Comparison of ENCODE assay signal across 27 cellular contexts in genomic region chr2:219027511-219028055, GRCh38. TPM values are rescaled to one million over a fixed set of nuclear protein-coding genes. Genes with fewer than 3 reads are reported as not detected.
"Had no signal": no experiment of that assay in that cellular context is flagged by ENCODE, and none has a peak within 500 bp of the region (broad histone marks: within the 10 kb centered on the region; RNA-seq: fewer than 3 reads in every experiment).

No MANE protein-coding gene starts in this region.

- H3K9me3 ChIP-seq: SJSA1 had no signal

- H3K4me2 ChIP-seq: KMS-11 had no signal

- H3K4me1 ChIP-seq: SJSA1 had no signal

- H3K9ac ChIP-seq: KMS-11 had no signal

- H3K27ac ChIP-seq: KMS-11, SJSA1, SK-N-MC had no signal

- DNase-seq: Kasumi-1, MV-4-11, NCI-H1048, NCI-H1105 treated with DMSO at 0.1 percent for 48 hours, NCI-H1417 treated with DMSO at 0.1 percent for 48 hours, NCI-H146, NCI-H1694 treated with DMSO at 0.1 percent for 48 hours, NCI-H1930, NCI-H2081, NCI-H2107, NCI-H2171, NCI-H226, NCI-H446, NCI-H510A, NCI-H524 treated with DMSO at 0.1 percent for 48 hours, NCI-H774, Right ventricle myocardium superior, RPMI8226, SIG-M5 had no signal

- H3K4me3 ChIP-seq: K562, SJSA1, SK-N-MC had no signal

- H3K36me3 ChIP-seq: SJSA1 had no signal

RNA-seq across cellular contexts. Expression of gene CFAP65, which starts 13.7 kb away (rescaled TPM):
- total RNA-seq: HepG2, HT1080, K562, M059J, Right ventricle myocardium superior, SJSA1 had no signal
- polyA plus RNA-seq: IgD-negative memory B cell, K562 had no signal

RNA-seq across cellular contexts. Expression of gene IHH, which starts 33.1 kb away (rescaled TPM):
- total RNA-seq: HT1080, M059J, Right ventricle myocardium superior had no signal
- polyA plus RNA-seq: HepG2, IgD-negative memory B cell, K562 had no signal

RNA-seq across cellular contexts. Expression of gene CRYBA2, which starts 34.4 kb away (rescaled TPM):
- total RNA-seq: HepG2, HT1080, Right ventricle myocardium superior, SJSA1 had no signal
- polyA plus RNA-seq: HepG2, IgD-negative memory B cell had no signal

RNA-seq across cellular contexts. Expression of gene FEV, which starts 42.6 kb away (rescaled TPM):
- total RNA-seq: HepG2, HT1080, M059J, Right ventricle myocardium superior, SJSA1 had no signal
- polyA plus RNA-seq: HepG2, IgD-negative memory B cell had no signal
